In genomic region chr2:123262856-123263255, GRCh38 we compare ENCODE assay signal across 2 cellular contexts.
"Had no signal": no experiment of that assay in that cellular context is flagged by ENCODE, and none has a peak within 500 bp of the region (broad histone marks: within the 10 kb centered on the region; RNA-seq: fewer than 3 reads in every experiment).

No MANE protein-coding gene starts in this region.

- DNase-seq: GDM1, GF-D8 had no signal
